ENCODE assay signal across 8 cellular contexts in genomic region chr16:28491970-28492474, GRCh38. TPM values are rescaled to one million over a fixed set of nuclear protein-coding genes. Genes with fewer than 3 reads are reported as not detected.
DNase-seq lines count a peak whose midpoint lies in the region; ATAC-seq and TF ChIP-seq lines count a peak whose summit lies in the region.

TSS of gene CLN3 (minus strand) at chr16:28492074. CDS start at chr16:28491759, 315 bp downstream.

- H3K27me3 ChIP-seq in PC-9 (ENCODE audit: insufficient read depth, low read depth): no peaks in the 10 kb centered on the region

- in situ Hi-C loops in KBM-7 (cut with MboI; ENCODE audit: low pct_unique_long_range_greater_than_20kb, low sequenced_read_pairs): loop anchor here (5.0 kb wide), 1 partner anchor 50 kb away; no protein-coding TSS in a partner anchor

- DNase-seq in DMS114 treated with DMSO at 0.1 percent for 48 hours (lab: John Stamatoyannopoulos, UW; ENCODE audit: unreplicated experiment): peak; percentile 90
- DNase-seq in KBM-7: peak; percentile 98
- peak; percentile 95 for DNase-seq in PC-9
- peak; percentile 87 for DNase-seq in activated T-cell treated with anti-CD3 and anti-CD28 coated beads, Interleukin-2, amount 50 U/mL, for 1 hour
- DNase-seq in erythroblast (lab: John Stamatoyannopoulos, UW): peak; percentile 95
- DNase-seq in mucosa of gallbladder (ENCODE audit: low spot score): peak; percentile 95
- DNase-seq in stimulated activated CD8-positive, alpha-beta memory T cell treated with anti-CD3 and anti-CD28 coated beads, Interleukin-4, amount 100 ng/mL, for 24 hours (ENCODE audit: low read depth): peak; percentile 76

- H3F3A ChIP-seq in PC-9 (ENCODE audit: insufficient read depth, low read depth): peaks cover 11% of the 10 kb centered on the region

- POLR2A ChIA-PET in PC-9 (lab: Charles Lee; ENCODE audit: unreplicated experiment): interaction anchor here (0.9 kb wide), 1 partner anchor 8 kb away, joined by 16 read pairs; no protein-coding TSS in a partner anchor

- peak; percentile 61 for ATAC-seq in GM21576 (IDR thresholded peaks at IDR 0.05; ENCODE audit: unreplicated experiment)

- TF ChIP-seq CTCF in PC-9 (conservative IDR thresholded peaks at IDR 0.05): no peak

- no peaks in the 10 kb centered on the region for H3K9me2 ChIP-seq in PC-9 (ENCODE audit: insufficient read depth)

- peak within 1 kb of the TSS; percentile 81 for H2AFZ ChIP-seq in PC-9

- H3K9me3 ChIP-seq in PC-9 (ENCODE audit: insufficient read depth, low read depth): no peaks in the 10 kb centered on the region

- peaks cover 18% of the 10 kb centered on the region for H3K79me2 ChIP-seq in PC-9 (ENCODE audit: low read depth)

- peak within 1 kb of the TSS; percentile 72 for H3K4me2 ChIP-seq in PC-9

- H3K4me1 ChIP-seq in PC-9 (replicated peaks; ENCODE audit: insufficient read depth): peaks cover 26% of the 10 kb centered on the region

- H3K27ac ChIP-seq in PC-9: peak within 1 kb of the TSS; percentile 91

- H3K36me3 ChIP-seq in PC-9 (ENCODE audit: low read depth): peaks cover 12% of the 10 kb centered on the region; the same call in 1 of the 2 replicates

- intact Hi-C loops in PC-9 (cut with micrococcal nuclease; ENCODE audit: unreplicated experiment): loop anchor here (1.0 to 5.0 kb wide), 3 partner anchors 13 to 57 kb away; no protein-coding TSS in a partner anchor

- CTCF ChIA-PET in PC-9 (lab: Charles Lee): interaction anchor here (0.6 kb wide), 1 partner anchor 188 kb away, joined by 19 read pairs; no protein-coding TSS in a partner anchor

- TSS peak; percentile 86 for BruUV-seq in PC-9 (replicated peaks; lab: Mats Ljungman, UMichigan)

- peak; percentile 62 for TF ChIP-seq POLR2A in erythroblast (IDR thresholded peaks at IDR 0.05; ENCODE audit: low read length)

- H4K20me1 ChIP-seq in PC-9 (ENCODE audit: insufficient read depth): no peaks in the 10 kb centered on the region

- H3K4me3 ChIP-seq in PC-9: peak within 1 kb of the TSS; percentile 78

RNA-seq across cellular contexts. Expression of gene CLN3, which starts in this region (rescaled TPM):
- total RNA-seq in PC-9 (2021) (59.1 and 70.3 TPM in 2 replicates), mucosa of gallbladder (38.1 TPM)

Comparison
In these comparisons a context has a peak if more than half of its experiments do, and no peak if none do; other contexts are left out.
1. Peak in every context shown above with its lines: DNase-seq, ATAC-seq, H3K4me3 ChIP-seq and H3K27ac ChIP-seq.